ENCODE assay signal across 12 cellular contexts in the genomic region with DNA sequence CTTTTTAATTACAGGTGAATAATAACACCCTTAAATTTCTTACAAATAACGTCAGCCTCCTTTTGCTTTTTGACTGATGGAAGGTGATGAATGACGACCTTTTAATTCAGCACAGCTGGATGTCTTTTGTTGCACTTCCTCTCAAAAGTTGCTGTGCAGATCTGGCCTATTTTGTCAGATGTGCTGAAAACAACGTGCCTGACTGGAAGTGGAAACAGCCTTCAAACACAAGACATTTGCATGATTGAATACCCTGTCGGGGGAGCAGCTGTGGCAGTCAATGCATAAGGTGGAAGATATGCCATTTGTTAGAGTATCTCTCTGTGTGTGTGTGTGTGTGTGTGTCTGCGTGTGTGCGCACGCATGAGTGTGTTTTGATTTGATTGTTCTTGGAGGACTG.
DNase-seq lines count a peak whose midpoint lies in the region; ATAC-seq and TF ChIP-seq lines count a peak whose summit lies in the region.
"Had no signal": no experiment of that assay in that cellular context is flagged by ENCODE, and none has a peak within 500 bp of the region (broad histone marks: within the 10 kb centered on the region; RNA-seq: fewer than 3 reads in every experiment).

No MANE protein-coding gene starts in this region.

- H3K27me3 ChIP-seq in HAP-1 (ENCODE audit: low read depth) = no peaks in the 10 kb centered on the region
- H3K27me3 ChIP-seq: brain microvascular endothelial cell had no signal

- H3K4me3 ChIP-seq in HAP-1 (no peak overlapping the region), fibroblast of pulmonary artery (replicated peaks; ENCODE audit: low read depth, low read length) (no peak overlapping the region)

- no peak for ATAC-seq in GM18498 (IDR thresholded peaks at IDR 0.05; ENCODE audit: unreplicated experiment)
- no peak for ATAC-seq in HG03457 (IDR thresholded peaks at IDR 0.05; ENCODE audit: unreplicated experiment)
- no peak for ATAC-seq in GM18519 (IDR thresholded peaks at IDR 0.05; ENCODE audit: low FRiP score, unreplicated experiment)
- ATAC-seq: stimulated activated effector memory CD8-positive, alpha-beta T cell treated with anti-CD3 and anti-CD28 coated beads, Interleukin-12 subunit alpha, Interleukin-12 subunit beta, amount 100 ng/mL, for 72 hours had no signal

- H3K9me3 ChIP-seq in HAP-1 = no peaks in the 10 kb centered on the region

- no peak for TF ChIP-seq CTCF in fibroblast of pulmonary artery (IDR thresholded peaks at IDR 0.05; ENCODE audit: low read length, missing control alignments)

- peaks cover 29% of the 10 kb centered on the region for H3K4me1 ChIP-seq in HAP-1

- no peaks in the 10 kb centered on the region for H3K36me3 ChIP-seq in HAP-1 (replicated peaks)
- H3K36me3 ChIP-seq: brain microvascular endothelial cell had no signal

- DNase-seq in HAP-1 (ENCODE audit: low spot score in 2 of 2) (peak; percentile 52 to 68), NCI-H2171 treated with DMSO at 0.1 percent for 48 hours (lab: John Stamatoyannopoulos, UW) (peak; percentile 52), fibroblast of pulmonary artery (ENCODE audit: low read depth) (peak; percentile 56), retina (peak; percentile 73)
- no peak for DNase-seq in activated CD4-positive, alpha-beta T cell treated with anti-CD3 and anti-CD28 coated beads, Interleukin-2, amount 50 U/mL, for 1 hour
- DNase-seq: brain microvascular endothelial cell, DMS79, SK-N-SH had no signal

- in situ Hi-C loops in HAP-1 (cut with MboI; ENCODE audit: low sequenced_read_pairs) = no loop called here
